In the genomic region with DNA sequence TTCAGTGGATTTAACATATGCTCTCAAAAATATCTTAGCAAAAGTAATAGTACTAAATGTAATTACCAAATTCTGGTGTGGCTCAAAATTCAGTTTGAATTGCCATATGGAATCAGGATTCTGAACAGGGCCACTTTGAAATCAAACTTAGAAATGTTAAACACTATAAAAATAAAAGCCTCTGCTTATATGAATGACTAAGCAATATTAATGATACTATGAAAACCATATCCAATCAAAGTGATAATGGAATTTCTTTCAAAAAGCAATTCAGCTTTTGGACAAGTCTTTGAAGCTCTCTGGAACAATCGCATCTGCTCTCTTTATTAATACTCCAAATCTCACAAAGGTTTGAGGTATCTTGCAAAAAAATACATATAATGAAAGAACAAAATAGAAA, we compare ENCODE assay signal across 8 cellular contexts.
"Had no signal": no experiment of that assay in that cellular context is flagged by ENCODE, and none has a peak within 500 bp of the region (broad histone marks: within the 10 kb centered on the region; RNA-seq: fewer than 3 reads in every experiment).

No MANE protein-coding gene starts in this region.

- H3K36me3 ChIP-seq: HAP-1 had no signal

- ATAC-seq: HCT116 had no signal

- H3K4me1 ChIP-seq: HAP-1 had no signal

- H3K27ac ChIP-seq: GM23248, HL-60 had no signal

- H2AFZ ChIP-seq: GM23248 had no signal

- H3K9me3 ChIP-seq: HAP-1 had no signal

- H3K4me3 ChIP-seq: GM23248, HAP-1 had no signal

- H3K9ac ChIP-seq: GM23248 had no signal

- DNase-seq: GM23248, GOT3, H7, HFFc6, KG1 had no signal
